In genomic region chr22:22886546-22886945, GRCh38 we compare ENCODE assay signal across 17 cellular contexts. TPM values are rescaled to one million over a fixed set of nuclear protein-coding genes. Genes with fewer than 3 reads are reported as not detected.
"Had no signal": no experiment of that assay in that cellular context is flagged by ENCODE, and none has a peak within 500 bp of the region (broad histone marks: within the 10 kb centered on the region; RNA-seq: fewer than 3 reads in every experiment).

No MANE protein-coding gene starts in this region.

- H3K4me1 ChIP-seq: right atrium auricular region, transverse colon had no signal

- H3K27ac Mint-ChIP-seq: activated CD8-positive, alpha-beta memory T cell treated with anti-CD3 and anti-CD28 coated beads, Interleukin-2, amount 10 ng/mL, durations not matched to agents 7 days and 5 days; activated T-cell treated with anti-CD3 and anti-CD28 coated beads, Interleukin-2, amount 50 U/mL, for 24 hours; nephron; progenitor cell of endocrine pancreas; T-helper 2 cell treated with Interferon-gamma antibody and Interleukin-4, amounts not matched to agents 5 μg/mL and 100 μg/mL, for 36 hours had no signal

- H3K9me3 Mint-ChIP-seq: activated T-cell treated with anti-CD3 and anti-CD28 coated beads, Interleukin-2, amount 50 U/mL, for 24 hours; nephron; T-helper 2 cell treated with Interferon-gamma antibody and Interleukin-4, amounts not matched to agents 5 μg/mL and 100 μg/mL, for 36 hours had no signal

- ATAC-seq: activated CD8-positive, alpha-beta memory T cell treated with anti-CD3 and anti-CD28 coated beads, Interleukin-2, amount 10 ng/mL, durations not matched to agents 7 days and 5 days had no signal

- H3K27ac ChIP-seq: right atrium auricular region had no signal

- H3K27me3 ChIP-seq: right atrium auricular region had no signal

- H3K4me3 ChIP-seq: right atrium auricular region, transverse colon had no signal

- H3K36me3 Mint-ChIP-seq: activated CD8-positive, alpha-beta memory T cell treated with anti-CD3 and anti-CD28 coated beads, Interleukin-2, amount 10 ng/mL, durations not matched to agents 7 days and 5 days had no signal

- H3K4me3 Mint-ChIP-seq: activated CD8-positive, alpha-beta memory T cell treated with anti-CD3 and anti-CD28 coated beads, Interleukin-2, amount 10 ng/mL, durations not matched to agents 7 days and 5 days; activated T-cell treated with anti-CD3 and anti-CD28 coated beads, Interleukin-2, amount 50 U/mL, for 24 hours; nephron; T-helper 2 cell treated with Interferon-gamma antibody and Interleukin-4, amounts not matched to agents 5 μg/mL and 100 μg/mL, for 36 hours had no signal

- DNase-seq: activated CD8-positive, alpha-beta memory T cell treated with anti-CD3 and anti-CD28 coated beads, Interleukin-2, amount 10 ng/mL, durations not matched to agents 7 days and 5 days; activated naive CD4-positive, alpha-beta T cell treated with anti-CD3 and anti-CD28 coated beads, Interleukin-2, amount 50 U/mL, for 16 hours; activated T-cell treated with anti-CD3 and anti-CD28 coated beads, Interleukin-2, amount 50 U/mL, for 24 hours; effector CD8-positive, alpha-beta T cell; foreskin melanocyte; head of caudate nucleus; mesenchymal stem cell; nucleus accumbens; stimulated activated CD4-positive, alpha-beta T cell treated with anti-CD3 and anti-CD28 coated beads, Interleukin-2, amount 100 ng/mL, for 48 hours; stimulated activated naive CD4-positive, alpha-beta T cell; transverse colon had no signal

- H3K36me3 ChIP-seq: right atrium auricular region, transverse colon had no signal

- H3K4me1 Mint-ChIP-seq: nephron had no signal

- H3K9me3 ChIP-seq: right atrium auricular region, transverse colon had no signal

RNA-seq across cellular contexts. Expression of gene IGLL5, which starts 1.1 kb away (rescaled TPM):
- total RNA-seq: activated CD8-positive, alpha-beta memory T cell treated with anti-CD3 and anti-CD28 coated beads, Interleukin-2, amount 10 ng/mL, durations not matched to agents 7 days and 5 days; cardiac septum; progenitor cell of endocrine pancreas; skeletal muscle tissue had no signal
